1 cellular context compared by ENCODE assay signal in the genomic region with DNA sequence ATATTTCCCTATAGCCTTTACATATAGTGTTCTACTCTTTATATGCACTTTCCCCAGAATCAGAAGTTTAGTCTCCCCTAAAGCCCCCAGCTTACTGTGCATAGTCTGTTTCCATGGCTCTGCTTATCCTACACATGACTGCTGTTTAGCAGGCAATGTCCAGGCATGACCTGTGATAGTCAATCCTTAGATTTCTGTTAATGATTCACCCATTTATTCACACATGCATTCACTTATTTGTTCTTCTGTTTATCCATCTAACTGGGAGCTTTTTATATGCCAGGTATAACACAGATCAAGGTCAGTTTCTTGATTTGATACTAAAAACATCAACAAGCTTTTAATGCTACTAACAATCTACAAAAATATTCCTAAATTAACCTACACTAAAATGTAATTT.
A peak's percentile ranks its signal among the peaks of the same experiment; 100 is the strongest.
TF ChIP-seq lines count a peak whose summit lies in the region.

No MANE protein-coding gene starts in this region.

TF ChIP-seq in HepG2, 621 proteins besides CTCF, POLR2A, EP300 and RAD21 (continued from another document):
- TF ChIP-seq, protein P1, sequence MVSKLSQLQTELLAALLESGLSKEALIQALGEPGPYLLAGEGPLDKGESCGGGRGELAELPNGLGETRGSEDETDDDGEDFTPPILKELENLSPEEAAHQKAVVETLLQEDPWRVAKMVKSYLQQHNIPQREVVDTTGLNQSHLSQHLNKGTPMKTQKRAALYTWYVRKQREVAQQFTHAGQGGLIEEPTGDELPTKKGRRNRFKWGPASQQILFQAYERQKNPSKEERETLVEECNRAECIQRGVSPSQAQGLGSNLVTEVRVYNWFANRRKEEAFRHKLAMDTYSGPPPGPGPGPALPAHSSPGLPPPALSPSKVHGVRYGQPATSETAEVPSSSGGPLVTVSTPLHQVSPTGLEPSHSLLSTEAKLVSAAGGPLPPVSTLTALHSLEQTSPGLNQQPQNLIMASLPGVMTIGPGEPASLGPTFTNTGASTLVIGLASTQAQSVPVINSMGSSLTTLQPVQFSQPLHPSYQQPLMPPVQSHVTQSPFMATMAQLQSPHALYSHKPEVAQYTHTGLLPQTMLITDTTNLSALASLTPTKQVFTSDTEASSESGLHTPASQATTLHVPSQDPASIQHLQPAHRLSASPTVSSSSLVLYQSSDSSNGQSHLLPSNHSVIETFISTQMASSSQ (IDR thresholded peaks at IDR 0.05; ENCODE audit: low read depth): peak; percentile 51; the same call in 1 of the 2 replicates
- TF ChIP-seq, protein P1 (CRISPR knock-in tag; IDR thresholded peaks at IDR 0.05; ENCODE audit: borderline replicate concordance): no peak
- TF ChIP-seq KAT7 (CRISPR knock-in tag; IDR thresholded peaks at IDR 0.05; ENCODE audit: borderline replicate concordance): no peak
TF ChIP-seq in HepG2: peak in this region for 2.
